ENCODE assay signal across 7 cellular contexts in genomic region chr6:156866181-156866862, GRCh38.
A peak's percentile ranks its signal among the peaks of the same experiment; 100 is the strongest.
DNase-seq lines count a peak whose midpoint lies in the region; ATAC-seq and TF ChIP-seq lines count a peak whose summit lies in the region.

No MANE protein-coding gene starts in this region.

- H3K36me3 ChIP-seq in right lobe of liver, result no peaks in the 10 kb centered on the region

- no peaks in the 10 kb centered on the region for H3K9me3 ChIP-seq in right lobe of liver

- peak overlapping the region; percentile 64 to 88 for H3K27ac Mint-ChIP-seq in activated naive CD4-positive, alpha-beta T cell treated with anti-CD3 and anti-CD28 coated beads, Interleukin-2, amount 50 U/mL, for 72 hours

- TF ChIP-seq POLR2A in right lobe of liver (IDR thresholded peaks at IDR 0.05), result no peak

- H3K27ac ChIP-seq in right lobe of liver, result no peak overlapping the region

- DNase-seq in activated naive CD4-positive, alpha-beta T cell treated with anti-CD3 and anti-CD28 coated beads, Interleukin-2, amount 50 U/mL, for 72 hours (ENCODE audit: low spot score in 2 of 2), result no peak
- DNase-seq in right lobe of liver (no peak), NOMO-1 treated with dmso at 0.1 percent for 144 hours (lab: John Stamatoyannopoulos, UW; ENCODE audit: unreplicated experiment) (no peak), SHP77 treated with DMSO at 0.1 percent for 48 hours (lab: John Stamatoyannopoulos, UW) (no peak), SIG-M5 treated with dmso at 0.1 percent for 504 hours (lab: John Stamatoyannopoulos, UW; ENCODE audit: unreplicated experiment) (no peak)

- no peaks in the 10 kb centered on the region for H3K27me3 ChIP-seq in right lobe of liver

- H3K9me3 Mint-ChIP-seq in activated naive CD4-positive, alpha-beta T cell treated with anti-CD3 and anti-CD28 coated beads, Interleukin-2, amount 50 U/mL, for 72 hours, result peaks cover 5 to 14% of the 10 kb centered on the region in 2 donors

- TF ChIP-seq CTCF in right lobe of liver (IDR thresholded peaks at IDR 0.05), result no peak

- 84% methylated on average over 6 of the region's 8 CpGs for WGBS in right lobe of liver (ENCODE audit: insufficient coverage, low coverage, low lambda C conversion rate, missing lambda C conversion rate)

- H3K4me1 ChIP-seq in right lobe of liver, result no peaks in the 10 kb centered on the region

- no peak overlapping the region for H3K4me3 ChIP-seq in right lobe of liver

- peak; percentile 64 for ATAC-seq in GM18868 (IDR thresholded peaks at IDR 0.05; ENCODE audit: unreplicated experiment)
- ATAC-seq in HG03354 (IDR thresholded peaks at IDR 0.05; ENCODE audit: poor library complexity, severe bottlenecking, unreplicated experiment), result peak; percentile 47
- ATAC-seq in activated naive CD4-positive, alpha-beta T cell treated with anti-CD3 and anti-CD28 coated beads, Interleukin-2, amount 50 U/mL, for 72 hours, result peak; percentile 48 to 63
- ATAC-seq in right lobe of liver, result peak; percentile 38 to 52 (median 41)

- intact Hi-C loops in right lobe of liver (cut with DNase I), result no loop called here

- peaks cover 0 to 18% of the 10 kb centered on the region in 2 donors for H3K36me3 Mint-ChIP-seq in activated naive CD4-positive, alpha-beta T cell treated with anti-CD3 and anti-CD28 coated beads, Interleukin-2, amount 50 U/mL, for 72 hours
